ENCODE assay signal across 1 cellular context in the genomic region with DNA sequence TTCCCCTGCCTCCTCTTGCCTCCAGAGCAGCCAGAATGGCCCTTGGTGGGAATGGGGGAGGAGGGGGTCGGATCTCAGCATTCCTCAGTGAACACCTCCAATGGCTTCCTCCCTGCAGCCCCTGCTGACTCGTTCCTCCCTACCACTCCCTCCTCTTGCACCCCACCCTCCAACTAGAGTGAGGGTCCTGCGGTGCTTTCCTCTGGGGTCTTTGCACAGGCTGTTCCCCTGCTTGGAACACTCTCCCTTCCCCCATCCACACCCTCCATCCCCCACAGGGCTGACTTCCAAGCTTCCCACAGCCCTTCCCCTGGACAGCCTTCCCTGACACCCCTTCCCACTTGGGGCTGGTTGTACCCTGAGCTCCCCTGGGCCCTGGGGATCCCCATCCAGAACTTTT.
TF ChIP-seq lines count a peak whose summit lies in the region.

No MANE protein-coding gene starts in this region.

TF ChIP-seq in IMR-90, 13 proteins besides CTCF, POLR2A, EP300 and RAD21:
- TF ChIP-seq CEBPB (IDR thresholded peaks at IDR 0.05; ENCODE audit: low read depth, low read length) (no peak), NFE2L2 (IDR thresholded peaks at IDR 0.05; ENCODE audit: low read depth, low read length) (no peak), SMC3 (IDR thresholded peaks at IDR 0.05; ENCODE audit: low read depth, low read length) (no peak), CHD1 (IDR thresholded peaks at IDR 0.05; ENCODE audit: low read depth, low read length) (no peak)
- TF ChIP-seq, protein P1, sequence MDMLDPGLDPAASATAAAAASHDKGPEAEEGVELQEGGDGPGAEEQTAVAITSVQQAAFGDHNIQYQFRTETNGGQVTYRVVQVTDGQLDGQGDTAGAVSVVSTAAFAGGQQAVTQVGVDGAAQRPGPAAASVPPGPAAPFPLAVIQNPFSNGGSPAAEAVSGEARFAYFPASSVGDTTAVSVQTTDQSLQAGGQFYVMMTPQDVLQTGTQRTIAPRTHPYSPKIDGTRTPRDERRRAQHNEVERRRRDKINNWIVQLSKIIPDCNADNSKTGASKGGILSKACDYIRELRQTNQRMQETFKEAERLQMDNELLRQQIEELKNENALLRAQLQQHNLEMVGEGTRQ (IDR thresholded peaks at IDR 0.05; ENCODE audit: low read depth, low read length), result no peak
